In the genomic region with DNA sequence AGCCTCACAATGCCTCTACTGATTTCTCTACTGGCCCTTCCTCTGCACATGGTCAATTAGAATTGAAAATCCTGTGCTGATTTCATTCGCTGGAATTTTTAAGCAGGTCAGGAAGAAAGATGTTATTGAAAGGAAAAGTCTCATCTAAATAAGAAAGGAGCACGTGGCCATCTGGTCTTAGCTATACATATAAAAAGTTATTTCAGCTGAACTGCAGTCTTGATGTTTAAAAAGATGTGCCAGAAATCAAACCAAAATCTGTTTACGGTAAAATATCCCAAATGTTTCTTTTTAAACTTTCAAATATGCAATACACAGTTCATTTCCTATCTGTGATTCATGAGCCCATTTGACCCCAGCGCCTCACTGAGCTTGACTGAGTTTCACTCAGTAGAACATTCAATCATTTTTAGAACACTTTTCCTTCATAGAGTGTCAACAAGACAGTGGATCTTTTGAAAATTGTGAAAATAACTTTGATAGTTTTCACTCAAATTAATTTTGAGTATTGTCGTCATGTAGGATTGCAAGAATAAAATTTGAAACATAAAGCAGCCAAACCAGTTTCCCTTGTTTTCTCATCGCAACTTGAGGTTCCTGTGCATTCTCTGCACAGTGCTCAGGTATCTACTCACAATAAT, we compare ENCODE assay signal across 9 cellular contexts.
DNase-seq lines count a peak whose midpoint lies in the region; ATAC-seq and TF ChIP-seq lines count a peak whose summit lies in the region.
"Had no signal": no experiment of that assay in that cellular context is flagged by ENCODE, and none has a peak within 500 bp of the region (broad histone marks: within the 10 kb centered on the region; RNA-seq: fewer than 3 reads in every experiment).

No MANE protein-coding gene starts in this region.

- intact Hi-C loops in dendritic cell treated with granulocyte-macrophage colony-stimulating factor and Interleukin-4, amounts not matched to agents 40 ng/mL and 50 ng/mL, for 4 days (cut with micrococcal nuclease) = no loop called here
- intact Hi-C loops in sigmoid colon (cut with DNase I) = no loop called here

- peaks cover 64% of the 10 kb centered on the region for H3K36me3 ChIP-seq in OCI-LY1 (ENCODE audit: insufficient read depth, low read length)
- H3K36me3 ChIP-seq in sigmoid colon = no peaks in the 10 kb centered on the region

- H3K4me3 ChIP-seq in OCI-LY1 (ENCODE audit: low read depth, low read length, poor library complexity, severe bottlenecking) = peak overlapping the region; percentile 91
- H3K4me3 ChIP-seq in sigmoid colon = no peak overlapping the region

- no peak for TF ChIP-seq POLR2A in sigmoid colon (IDR thresholded peaks at IDR 0.05)

- peaks cover 99% of the 10 kb centered on the region for H3K79me2 ChIP-seq in OCI-LY1 (ENCODE audit: insufficient read depth, low read length)

- no peaks in the 10 kb centered on the region for H3K36me3 Mint-ChIP-seq in dendritic cell treated with granulocyte-macrophage colony-stimulating factor and Interleukin-4, amounts not matched to agents 40 ng/mL and 50 ng/mL, for 4 days (ENCODE audit: low read depth)

- H2AFZ ChIP-seq in OCI-LY1 (ENCODE audit: low read length) = no peak overlapping the region

- peak overlapping the region; percentile 48 for H3K27ac Mint-ChIP-seq in dendritic cell treated with granulocyte-macrophage colony-stimulating factor and Interleukin-4, amounts not matched to agents 40 ng/mL and 50 ng/mL, for 4 days

- no peaks in the 10 kb centered on the region for H3K9me3 Mint-ChIP-seq in dendritic cell treated with granulocyte-macrophage colony-stimulating factor and Interleukin-4, amounts not matched to agents 40 ng/mL and 50 ng/mL, for 4 days

- H3F3A ChIP-seq in OCI-LY1 (ENCODE audit: insufficient read depth, low read length) = no peaks in the 10 kb centered on the region

- H3K4me1 Mint-ChIP-seq in dendritic cell treated with granulocyte-macrophage colony-stimulating factor and Interleukin-4, amounts not matched to agents 40 ng/mL and 50 ng/mL, for 4 days (ENCODE audit: low read depth) = peaks cover 6% of the 10 kb centered on the region

- H3K4me1 ChIP-seq in OCI-LY1 (ENCODE audit: insufficient read depth, low read length, severe bottlenecking) = peaks cover 53% of the 10 kb centered on the region
- peaks cover 0 to 24% (median 20%) of the 10 kb centered on the region in 4 donors for H3K4me1 ChIP-seq in sigmoid colon

- H3K27me3 Mint-ChIP-seq in dendritic cell treated with granulocyte-macrophage colony-stimulating factor and Interleukin-4, amounts not matched to agents 40 ng/mL and 50 ng/mL, for 4 days = no peaks in the 10 kb centered on the region

- 40 to 67% methylated on average over 6 of the region's 6 CpGs for WGBS in sigmoid colon, 2 donors

- no peaks in the 10 kb centered on the region for H3K9me3 ChIP-seq in OCI-LY1 (ENCODE audit: low read length)
- H3K9me3 ChIP-seq in sigmoid colon = no peaks in the 10 kb centered on the region

- H3K27me3 ChIP-seq in OCI-LY1 (ENCODE audit: insufficient read depth, low read length) (no peaks in the 10 kb centered on the region), sigmoid colon (no peaks in the 10 kb centered on the region)

- peak overlapping the region; percentile 95 for H3K9ac ChIP-seq in OCI-LY1 (ENCODE audit: low read length)

- peak overlapping the region; percentile 48 for H3K4me3 Mint-ChIP-seq in dendritic cell treated with granulocyte-macrophage colony-stimulating factor and Interleukin-4, amounts not matched to agents 40 ng/mL and 50 ng/mL, for 4 days

- H3K4me2 ChIP-seq in OCI-LY1 (ENCODE audit: low read length) = peak overlapping the region; percentile 80

- TF ChIP-seq CTCF in OCI-LY1 (IDR thresholded peaks at IDR 0.05; ENCODE audit: low read length) = no peak
- no peak for TF ChIP-seq CTCF in sigmoid colon (IDR thresholded peaks at IDR 0.05)

- TF ChIP-seq EP300 in sigmoid colon (IDR thresholded peaks at IDR 0.05) = no peak

- ATAC-seq in GM21786 (IDR thresholded peaks at IDR 0.05; ENCODE audit: unreplicated experiment) = no peak

- H4K20me1 ChIP-seq in OCI-LY1 (ENCODE audit: insufficient read depth, low read length) = no peaks in the 10 kb centered on the region

- H3K27ac ChIP-seq in OCI-LY1 (ENCODE audit: low read depth, low read length, poor library complexity, severe bottlenecking) = peak overlapping the region; percentile 93
- no peak overlapping the region for H3K27ac ChIP-seq in sigmoid colon

- DNase-seq in NCI-H2227 treated with DMSO at 0.1 percent for 48 hours (lab: John Stamatoyannopoulos, UW) (peak; percentile 49), NCI-H2227 (lab: John Stamatoyannopoulos, UW; ENCODE audit: unreplicated experiment) (no peak), putamen (ENCODE audit: low spot score) (peak; percentile 86), D341Med (ENCODE audit: low spot score) (no peak), sigmoid colon (no peak)
- DNase-seq: glutamatergic neuron had no signal

- H3K9me2 ChIP-seq in OCI-LY1 (ENCODE audit: low read depth, low read length) = no peaks in the 10 kb centered on the region

Comparison
In these comparisons a context has a peak if more than half of its experiments do, and no peak if none do; other contexts are left out.
1. DNase-seq: peak in NCI-H2227 treated with DMSO at 0.1 percent for 48 hours (single experiment) and putamen (single experiment); none in NCI-H2227 (single experiment), D341Med (single experiment) and sigmoid colon (single experiment).